ENCODE assay signal across 13 cellular contexts in genomic region chr10:31317171-31317570, GRCh38. TPM values are rescaled to one million over a fixed set of nuclear protein-coding genes. Genes with fewer than 3 reads are reported as not detected.
DNase-seq lines count a peak whose midpoint lies in the region; ATAC-seq and TF ChIP-seq lines count a peak whose summit lies in the region.
"Had no signal": no experiment of that assay in that cellular context is flagged by ENCODE, and none has a peak within 500 bp of the region (broad histone marks: within the 10 kb centered on the region; RNA-seq: fewer than 3 reads in every experiment).

No MANE protein-coding gene starts in this region.

- H3K4me2 ChIP-seq in GM23338, result no peak overlapping the region

- POLR2A ChIA-PET in CD4-positive, alpha-beta memory T cell (lab: Charles Lee; ENCODE audit: partially characterized antibody), result no interaction called here
- POLR2A ChIA-PET in activated CD8-positive, alpha-beta T cell treated with anti-CD3 and anti-CD28 coated beads, Interleukin-2, amount 10 ng/mL, durations not matched to agents 7 days and 5 days (lab: Charles Lee), result no interaction called here
- POLR2A ChIA-PET in naive thymus-derived CD8-positive, alpha-beta T cell (lab: Charles Lee), result interaction anchor here (3.3 kb wide), 1 partner anchor 532 kb away, joined by 20 read pairs; no protein-coding TSS in a partner anchor

- H3F3A ChIP-seq in GM23338 (replicated peaks; ENCODE audit: low read depth), result no peaks in the 10 kb centered on the region

- intact Hi-C loops in CD4-positive, alpha-beta memory T cell (cut with micrococcal nuclease), result loop anchor here (5.0 to 10.0 kb wide), 3 partner anchors 185 to 1028 kb away; partner anchors contain the start of gene EPC1

- no peak overlapping the region for H3K27ac ChIP-seq in CD4-positive, alpha-beta memory T cell (ENCODE audit: low read depth, low read length)
- H3K27ac ChIP-seq in GM23338 (ENCODE audit: low read depth), result no peak overlapping the region
- H3K27ac ChIP-seq: BLaER1 treated with 17β-estradiol and CSF1 and Interleukin-3, amounts not matched to agents 10 nM and 100 nM; SK-N-MC had no signal

- H3K27me3 Mint-ChIP-seq in CD4-positive, alpha-beta memory T cell, result no peaks in the 10 kb centered on the region
- H3K27me3 Mint-ChIP-seq in GM23338 (ENCODE audit: insufficient read depth, low read depth, poor library complexity), result peaks cover 31% of the 10 kb centered on the region
- H3K27me3 Mint-ChIP-seq in activated CD8-positive, alpha-beta T cell treated with anti-CD3 and anti-CD28 coated beads, Interleukin-2, amount 10 ng/mL, durations not matched to agents 7 days and 5 days (ENCODE audit: low read depth), result no peaks in the 10 kb centered on the region
- H3K27me3 Mint-ChIP-seq in naive thymus-derived CD8-positive, alpha-beta T cell, result peaks cover 0 to 2% (median 0%) of the 10 kb centered on the region in 5 donors

- H3K9me2 ChIP-seq in GM23338 (ENCODE audit: insufficient read depth), result no peaks in the 10 kb centered on the region

- no peak for DNase-seq in CD4-positive, alpha-beta memory T cell
- no peak for DNase-seq in GM23338 (ENCODE audit: low spot score)
- no peak for DNase-seq in activated CD8-positive, alpha-beta T cell treated with anti-CD3 and anti-CD28 coated beads, Interleukin-2, amount 10 ng/mL, durations not matched to agents 7 days and 5 days
- DNase-seq in naive thymus-derived CD8-positive, alpha-beta T cell, result no peak
- DNase-seq in EL, result no peak
- DNase-seq in stimulated activated naive CD4-positive, alpha-beta T cell (lab: John Stamatoyannopoulos, UW), result no peak
- DNase-seq in NCI-H1048 (lab: John Stamatoyannopoulos, UW), result no peak
- DNase-seq: activated CD4-positive, alpha-beta T cell treated with anti-CD3 and anti-CD28 coated beads, Interleukin-2, amount 50 U/mL, for 4 hours; NCI-H2029; retina had no signal

- H2AFZ ChIP-seq in GM23338, result no peak overlapping the region

- H3K79me2 ChIP-seq in GM23338 (replicated peaks; ENCODE audit: insufficient read depth), result no peaks in the 10 kb centered on the region

- H3K36me3 Mint-ChIP-seq in CD4-positive, alpha-beta memory T cell, result peaks cover 0 to 16% of the 10 kb centered on the region in 2 donors
- H3K36me3 Mint-ChIP-seq in GM23338 (ENCODE audit: low read depth), result no peaks in the 10 kb centered on the region
- peaks cover 11% of the 10 kb centered on the region for H3K36me3 Mint-ChIP-seq in activated CD8-positive, alpha-beta T cell treated with anti-CD3 and anti-CD28 coated beads, Interleukin-2, amount 10 ng/mL, durations not matched to agents 7 days and 5 days (ENCODE audit: low read depth)
- peaks cover 0 to 4% (median 2%) of the 10 kb centered on the region in 3 donors for H3K36me3 Mint-ChIP-seq in naive thymus-derived CD8-positive, alpha-beta T cell

- no peaks in the 10 kb centered on the region for H3K27me3 ChIP-seq in CD4-positive, alpha-beta memory T cell (ENCODE audit: insufficient read depth, low read length)
- H3K27me3 ChIP-seq in GM23338 (ENCODE audit: insufficient read depth), result peaks cover 52% of the 10 kb centered on the region

- CTCF ChIA-PET in CD4-positive, alpha-beta memory T cell (lab: Charles Lee; ENCODE audit: partially characterized antibody), result interaction anchor here (1.1 to 1.7 kb wide), 2 partner anchors 285 to 532 kb away, joined by 3 to 5 read pairs; partner anchors contain the start of gene ZNF438
- CTCF ChIA-PET in activated CD8-positive, alpha-beta T cell treated with anti-CD3 and anti-CD28 coated beads, Interleukin-2, amount 10 ng/mL, durations not matched to agents 7 days and 5 days (lab: Charles Lee), result interaction anchor here (0.6 to 2.2 kb wide), 5 partner anchors 36 to 532 kb away, joined by 3 to 10 read pairs (median 5); partner anchors contain the start of gene ZNF438

- no peaks in the 10 kb centered on the region for H3K9me3 ChIP-seq in CD4-positive, alpha-beta memory T cell (ENCODE audit: control insufficient read depth in 1 of 2, low read length in 2 of 2)
- H3K9me3 ChIP-seq: BLaER1 treated with 17β-estradiol and CSF1 and Interleukin-3, amounts not matched to agents 10 nM and 100 nM had no signal

- H3K4me3 ChIP-seq in CD4-positive, alpha-beta memory T cell (ENCODE audit: low read length in 2 of 2), result no peak overlapping the region
- no peak overlapping the region for H3K4me3 ChIP-seq in GM23338
- H3K4me3 ChIP-seq: SK-N-MC had no signal

- peaks cover 22% of the 10 kb centered on the region for H3K4me1 ChIP-seq in CD4-positive, alpha-beta memory T cell (ENCODE audit: insufficient read depth, low read length)
- H3K4me1 ChIP-seq in GM23338 (ENCODE audit: insufficient read depth), result peaks cover 12% of the 10 kb centered on the region

- H3K4me1 Mint-ChIP-seq in CD4-positive, alpha-beta memory T cell, result peaks cover 20 to 42% (median 26%) of the 10 kb centered on the region in 4 donors
- H3K4me1 Mint-ChIP-seq in GM23338, result peaks cover 26% of the 10 kb centered on the region
- H3K4me1 Mint-ChIP-seq in activated CD8-positive, alpha-beta T cell treated with anti-CD3 and anti-CD28 coated beads, Interleukin-2, amount 10 ng/mL, durations not matched to agents 7 days and 5 days (ENCODE audit: low read depth), result peaks cover 43% of the 10 kb centered on the region
- peaks cover 15 to 41% (median 25%) of the 10 kb centered on the region in 4 donors for H3K4me1 Mint-ChIP-seq in naive thymus-derived CD8-positive, alpha-beta T cell

- H3K9me3 Mint-ChIP-seq in CD4-positive, alpha-beta memory T cell, result peaks cover 0 to 4% (median 0%) of the 10 kb centered on the region in 8 donors
- H3K9me3 Mint-ChIP-seq in GM23338, result no peaks in the 10 kb centered on the region
- no peaks in the 10 kb centered on the region for H3K9me3 Mint-ChIP-seq in activated CD8-positive, alpha-beta T cell treated with anti-CD3 and anti-CD28 coated beads, Interleukin-2, amount 10 ng/mL, durations not matched to agents 7 days and 5 days (ENCODE audit: insufficient read depth)
- H3K9me3 Mint-ChIP-seq in naive thymus-derived CD8-positive, alpha-beta T cell, result peaks cover 0 to 2% (median 0%) of the 10 kb centered on the region in 9 donors

- ATAC-seq in GM23338 (no peak), HG03342 (IDR thresholded peaks at IDR 0.05; ENCODE audit: unreplicated experiment) (no peak)
- ATAC-seq in activated CD8-positive, alpha-beta T cell treated with anti-CD3 and anti-CD28 coated beads, Interleukin-2, amount 10 ng/mL, durations not matched to agents 7 days and 5 days, result no peak
- no peak for ATAC-seq in naive thymus-derived CD8-positive, alpha-beta T cell

- peak overlapping the region in 6 of 8 donors; percentile 41 to 100 (median 58) for H3K4me3 Mint-ChIP-seq in CD4-positive, alpha-beta memory T cell
- peak overlapping the region; percentile 13; the same call in 2 of the 3 replicates for H3K4me3 Mint-ChIP-seq in GM23338
- peak overlapping the region; percentile 96 for H3K4me3 Mint-ChIP-seq in activated CD8-positive, alpha-beta T cell treated with anti-CD3 and anti-CD28 coated beads, Interleukin-2, amount 10 ng/mL, durations not matched to agents 7 days and 5 days
- H3K4me3 Mint-ChIP-seq in naive thymus-derived CD8-positive, alpha-beta T cell, result peak overlapping the region in 9 of 10 donors; percentile 1 to 98 (median 63)

- H4K20me1 ChIP-seq in GM23338 (replicated peaks; ENCODE audit: insufficient read depth), result no peaks in the 10 kb centered on the region

- H3K27ac Mint-ChIP-seq in CD4-positive, alpha-beta memory T cell, result peak overlapping the region in 5 of 7 donors; percentile 52 to 94 (median 70)
- H3K27ac Mint-ChIP-seq in GM23338, result no peak overlapping the region
- no peak overlapping the region for H3K27ac Mint-ChIP-seq in activated CD8-positive, alpha-beta T cell treated with anti-CD3 and anti-CD28 coated beads, Interleukin-2, amount 10 ng/mL, durations not matched to agents 7 days and 5 days
- H3K27ac Mint-ChIP-seq in naive thymus-derived CD8-positive, alpha-beta T cell, result peak overlapping the region in 8 of 10 donors; percentile 10 to 97 (median 54)

- no peak for TF ChIP-seq CTCF in GM23338 (conservative IDR thresholded peaks at IDR 0.05; ENCODE audit: low read depth in 2 of 2)

- no peaks in the 10 kb centered on the region for H3K36me3 ChIP-seq in CD4-positive, alpha-beta memory T cell (ENCODE audit: insufficient read depth, low read length)
- H3K36me3 ChIP-seq in GM23338 (ENCODE audit: insufficient read depth), result no peaks in the 10 kb centered on the region
- H3K36me3 ChIP-seq: BLaER1 treated with 17β-estradiol and CSF1 and Interleukin-3, amounts not matched to agents 10 nM and 100 nM had no signal

TF ChIP-seq in GM23338, 12 proteins besides CTCF, POLR2A, EP300 and RAD21 (continues in another document):
- TF ChIP-seq EZH2 (IDR thresholded peaks at IDR 0.05; ENCODE audit: low read depth, unreplicated experiment), result no peak
- TF ChIP-seq POLR2AphosphoS5 (IDR thresholded peaks at IDR 0.05; ENCODE audit: low read depth), result no peak
- TF ChIP-seq JUNB (IDR thresholded peaks at IDR 0.05; ENCODE audit: unreplicated experiment), result no peak
- no peak for TF ChIP-seq CREB1 (CRISPR knock-in tag; IDR thresholded peaks at IDR 0.05; ENCODE audit: low read depth)
- TF ChIP-seq NANOG (IDR thresholded peaks at IDR 0.05; ENCODE audit: borderline replicate concordance), result no peak
- TF ChIP-seq STAT1 (IDR thresholded peaks at IDR 0.05; ENCODE audit: unreplicated experiment), result no peak
- TF ChIP-seq EZH2phosphoT487 (IDR thresholded peaks at IDR 0.05; ENCODE audit: unreplicated experiment), result no peak
- TF ChIP-seq ETS1 (IDR thresholded peaks at IDR 0.05), result no peak

RNA-seq across cellular contexts. Expression of gene ZEB1, which starts 1.8 kb away (rescaled TPM):
- total RNA-seq in CD4-positive, alpha-beta memory T cell, result 10 to 100 TPM; 68.7 to 70.6 TPM
- 10 to 100 TPM; 19.1 to 31.3 TPM for polyA plus RNA-seq in CD4-positive, alpha-beta memory T cell
- 0.45 TPM in 1 of 2 replicates, not detected in the other for total RNA-seq in GM23338 (2014; rRNA removed; shearing (Covaris generic))
- 0.16 and 0.42 TPM in 2 replicates for polyA plus RNA-seq in GM23338 (2016; fragmentation: Nextera tagmentation; extraction: Ambion mirVana)
- total RNA-seq in activated CD8-positive, alpha-beta T cell treated with anti-CD3 and anti-CD28 coated beads, Interleukin-2, amount 10 ng/mL, durations not matched to agents 7 days and 5 days, result 10 to 100 TPM; 38.3 to 39.3 TPM
- 10 to 100 TPM; 65.3 to 72.4 TPM for total RNA-seq in naive thymus-derived CD8-positive, alpha-beta T cell
- polyA plus RNA-seq in naive thymus-derived CD8-positive, alpha-beta T cell, result 10 to 100 TPM; 25.2 to 35.6 (median 27.2) TPM

Comparison
In these comparisons a context has a peak if more than half of its experiments do, and no peak if none do; other contexts are left out.
1. H3K27ac Mint-ChIP-seq: peak in CD4-positive, alpha-beta memory T cell (5 of 7) and naive thymus-derived CD8-positive, alpha-beta T cell (8 of 10); none in GM23338 (single experiment) and activated CD8-positive, alpha-beta T cell treated with anti-CD3 and anti-CD28 coated beads, Interleukin-2, amount 10 ng/mL, durations not matched to agents 7 days and 5 days (single experiment).
2. H3K4me3 Mint-ChIP-seq: peak in every context shown above with its lines; median percentile 96 in activated CD8-positive, alpha-beta T cell treated with anti-CD3 and anti-CD28 coated beads, Interleukin-2, amount 10 ng/mL, durations not matched to agents 7 days and 5 days; 63 in naive thymus-derived CD8-positive, alpha-beta T cell; 58 in CD4-positive, alpha-beta memory T cell; 13 in GM23338.
3. RNA of gene ZEB1, which starts 1.8 kb away (total RNA-seq): 65.3 to 72.4 TPM in naive thymus-derived CD8-positive, alpha-beta T cell, 68.7 to 70.6 TPM in CD4-positive, alpha-beta memory T cell and 38.3 to 39.3 TPM in activated CD8-positive, alpha-beta T cell treated with anti-CD3 and anti-CD28 coated beads, Interleukin-2, amount 10 ng/mL, durations not matched to agents 7 days and 5 days; 0.45 TPM in GM23338; every median in the first group is over 10 times any median in the second.